Comparison of ENCODE assay signal across 10 cellular contexts in genomic region chr4:47145630-47146029, GRCh38.
A peak's percentile ranks its signal among the peaks of the same experiment; 100 is the strongest.
DNase-seq lines count a peak whose midpoint lies in the region; ATAC-seq and TF ChIP-seq lines count a peak whose summit lies in the region.
"Had no signal": no experiment of that assay in that cellular context is flagged by ENCODE, and none has a peak within 500 bp of the region (broad histone marks: within the 10 kb centered on the region; RNA-seq: fewer than 3 reads in every experiment).

No MANE protein-coding gene starts in this region.

- no peaks in the 10 kb centered on the region for H3K36me3 ChIP-seq in CD8-positive, alpha-beta memory T cell (ENCODE audit: insufficient read depth, low read length)

- H3K36me3 Mint-ChIP-seq in CD8-positive, alpha-beta memory T cell: no peaks in the 10 kb centered on the region
- H3K36me3 Mint-ChIP-seq in CD14-positive monocyte: no peaks in the 10 kb centered on the region
- H3K36me3 Mint-ChIP-seq: activated naive CD8-positive, alpha-beta T cell had no signal

- POLR2A ChIA-PET in CD8-positive, alpha-beta memory T cell (lab: Charles Lee): no interaction called here

- H3K4me3 Mint-ChIP-seq in CD8-positive, alpha-beta memory T cell: no peak overlapping the region
- no peak overlapping the region for H3K4me3 Mint-ChIP-seq in CD14-positive monocyte
- H3K4me3 Mint-ChIP-seq: activated naive CD8-positive, alpha-beta T cell had no signal

- no peaks in the 10 kb centered on the region for H3K4me1 Mint-ChIP-seq in CD8-positive, alpha-beta memory T cell
- no peaks in the 10 kb centered on the region for H3K4me1 Mint-ChIP-seq in CD14-positive monocyte

- peak; percentile 100 for ATAC-seq in GM21390 (IDR thresholded peaks at IDR 0.05; ENCODE audit: unreplicated experiment)
- peak; percentile 99 for ATAC-seq in HG03469 (IDR thresholded peaks at IDR 0.05; ENCODE audit: unreplicated experiment)

- H3K27me3 Mint-ChIP-seq in CD8-positive, alpha-beta memory T cell: peaks cover 7 to 20% of the 10 kb centered on the region in 2 donors
- peaks cover 6 to 27% (median 10%) of the 10 kb centered on the region in 3 donors for H3K27me3 Mint-ChIP-seq in CD14-positive monocyte (ENCODE audit: low read depth in 3 of 3)

- no peaks in the 10 kb centered on the region for H3K4me1 ChIP-seq in CD8-positive, alpha-beta memory T cell (ENCODE audit: insufficient read depth, low read length)

- no peaks in the 10 kb centered on the region for H3K27me3 ChIP-seq in CD8-positive, alpha-beta memory T cell (ENCODE audit: insufficient read depth, low read length, poor library complexity, severe bottlenecking)

- no peak overlapping the region for H3K27ac ChIP-seq in CD8-positive, alpha-beta memory T cell (ENCODE audit: low read depth, low read length)

- intact Hi-C loops in CD14-positive monocyte (cut with micrococcal nuclease): no loop called here

- CTCF ChIA-PET in CD8-positive, alpha-beta memory T cell (lab: Charles Lee): no interaction called here

- DNase-seq in GM12864 (ENCODE audit: low read depth) (peak; percentile 66), epithelial cell of esophagus (ENCODE audit: low read depth) (peak; percentile 25), CD14-positive monocyte (ENCODE audit: low spot score) (no peak)
- DNase-seq in activated CD8-positive, alpha-beta memory T cell treated with anti-CD3 and anti-CD28 coated beads, Interleukin-2, amount 50 U/mL, for 4 hours: no peak
- no peak for DNase-seq in activated CD4-positive, alpha-beta T cell treated with anti-CD3 and anti-CD28 coated beads, Interleukin-2, amount 50 U/mL, for 1 hour
- no peak for DNase-seq in CD8-positive, alpha-beta memory T cell
- DNase-seq: right cardiac atrium had no signal

- no peak for TF ChIP-seq CTCF in GM12864 (IDR thresholded peaks at IDR 0.05; ENCODE audit: low read depth, low read length, missing control alignments)
- TF ChIP-seq CTCF in epithelial cell of esophagus (IDR thresholded peaks at IDR 0.05; ENCODE audit: insufficient read depth, low read depth, low read length, missing control alignments): no peak
- no peak for TF ChIP-seq CTCF in CD14-positive monocyte (IDR thresholded peaks at IDR 0.05)

- H3K27ac Mint-ChIP-seq in CD8-positive, alpha-beta memory T cell: no peak overlapping the region
- no peak overlapping the region for H3K27ac Mint-ChIP-seq in CD14-positive monocyte
- H3K27ac Mint-ChIP-seq: activated naive CD8-positive, alpha-beta T cell had no signal

- H3K9me3 Mint-ChIP-seq in CD8-positive, alpha-beta memory T cell: no peaks in the 10 kb centered on the region
- H3K9me3 Mint-ChIP-seq in CD14-positive monocyte: peaks cover 0 to 2% (median 0%) of the 10 kb centered on the region in 7 donors

- no peaks in the 10 kb centered on the region for H3K9me3 ChIP-seq in CD8-positive, alpha-beta memory T cell (ENCODE audit: low read length)

- H3K4me3 ChIP-seq in GM12864 (ENCODE audit: low read depth, low read length): no peak overlapping the region
- no peak overlapping the region for H3K4me3 ChIP-seq in epithelial cell of esophagus (ENCODE audit: low read length)
- H3K4me3 ChIP-seq in CD8-positive, alpha-beta memory T cell (ENCODE audit: low read length): no peak overlapping the region

Comparison
In these comparisons a context has a peak if more than half of its experiments do, and no peak if none do; other contexts are left out.
1. DNase-seq: peak in GM12864 (single experiment) and epithelial cell of esophagus (single experiment); none in activated CD8-positive, alpha-beta memory T cell treated with anti-CD3 and anti-CD28 coated beads, Interleukin-2, amount 50 U/mL, for 4 hours (single experiment), activated CD4-positive, alpha-beta T cell treated with anti-CD3 and anti-CD28 coated beads, Interleukin-2, amount 50 U/mL, for 1 hour (single experiment), CD8-positive, alpha-beta memory T cell (0 of 5) and CD14-positive monocyte (single experiment).